In the genomic region with DNA sequence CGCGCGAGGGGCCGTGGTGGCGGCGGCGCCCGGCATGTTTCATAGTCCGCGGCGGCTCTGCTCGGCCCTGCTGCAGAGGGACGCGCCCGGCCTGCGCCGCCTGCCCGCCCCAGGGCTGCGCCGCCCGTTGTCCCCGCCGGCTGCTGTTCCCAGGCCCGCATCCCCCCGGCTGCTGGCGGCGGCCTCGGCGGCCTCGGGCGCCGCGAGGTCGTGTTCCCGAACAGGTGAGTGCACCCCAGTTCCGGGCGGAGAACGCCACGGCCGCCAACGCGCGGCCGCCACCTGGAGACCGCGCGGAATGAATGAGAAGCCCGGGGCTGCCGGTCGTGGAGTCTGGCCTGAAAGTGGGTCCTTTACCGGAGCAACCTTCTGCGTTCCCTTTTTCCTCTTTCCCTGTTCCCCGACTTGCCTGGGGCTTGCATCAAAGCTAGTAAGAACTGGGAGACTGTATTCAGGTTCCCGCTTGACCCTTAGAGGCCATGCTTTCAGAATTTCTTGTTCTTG, we compare ENCODE assay signal across 8 cellular contexts. TPM values are rescaled to one million over a fixed set of nuclear protein-coding genes. Genes with fewer than 3 reads are reported as not detected.
DNase-seq lines count a peak whose midpoint lies in the region; ATAC-seq, FAIRE-seq and TF ChIP-seq lines count a peak whose summit lies in the region.

No MANE protein-coding gene starts in this region.

- H2AFZ ChIP-seq in HepG2 (ENCODE audit: low read length) = no peak overlapping the region

- H3K27ac Mint-ChIP-seq in CD14-positive monocyte = peak overlapping the region; percentile 90 to 98 (median 94)
- H3K27ac Mint-ChIP-seq in T-helper 1 cell treated with Interleukin-12 subunit alpha and Interleukin-12 subunit beta and Interleukin-4 antibody, amounts not matched to agents 30 μg/mL and 1 μg/mL, for 36 hours = peak overlapping the region; percentile 87

- peak overlapping the region; percentile 81 for H3K9ac ChIP-seq in HepG2 (ENCODE audit: insufficient read depth, low read depth, low read length)

- intact Hi-C loops in CD14-positive monocyte (cut with micrococcal nuclease) (loop anchor here (5.0 to 10.0 kb wide), 5 partner anchors 34 to 1079 kb away; no protein-coding TSS in a partner anchor), HepG2 (cut with micrococcal nuclease; ENCODE audit: unreplicated experiment) (loop anchor here (2.0 to 5.0 kb wide), 2 partner anchors 75 to 286 kb away; a partner anchor contains a TSS)

- CTCF ChIA-PET in HepG2 (lab: Yijun Ruan, JAX; ENCODE audit: low intra/inter-chr PET ratio, low total read pairs) = no interaction called here

- H3K4me3 Mint-ChIP-seq in CD14-positive monocyte = peak overlapping the region; percentile 95
- peak overlapping the region; percentile 86 for H3K4me3 Mint-ChIP-seq in T-helper 1 cell treated with Interleukin-12 subunit alpha and Interleukin-12 subunit beta and Interleukin-4 antibody, amounts not matched to agents 30 μg/mL and 1 μg/mL, for 36 hours

- WGBS in HepG2 (ENCODE audit: low lambda C conversion rate) = 0% methylated on average over 9 of the region's 54 CpGs

- TSS peak; percentile 47 for BruUV-seq in HepG2 (replicated peaks; lab: Mats Ljungman, UMichigan)

- H3K27me3 ChIP-seq in HepG2 (ENCODE audit: control insufficient read depth in 1 of 2, insufficient read depth in 2 of 2, low read length in 2 of 2) = no peaks in the 10 kb centered on the region; a peak in 1 of 5 replicates

- TF ChIP-seq POLR2A in HepG2 (IDR thresholded peaks at IDR 0.05; ENCODE audit: insufficient read depth in 1 of 2, low read depth in 2 of 2, low read length in 2 of 2) = no peak

- FAIRE-seq in GM19239 (lab: Jason Lieb, UNC) (peak; percentile 58), HepG2 (lab: Jason Lieb, UNC) (no peak)

- TF ChIP-seq CTCF in CD14-positive monocyte (IDR thresholded peaks at IDR 0.05) = no peak
- TF ChIP-seq CTCF in HepG2 (CRISPR knock-in tag; IDR thresholded peaks at IDR 0.05) = peak; percentile 34; the same call in 1 of the 2 replicates

- TF ChIP-seq RAD21 in HepG2 (CRISPR knock-in tag; IDR thresholded peaks at IDR 0.05) = peak; percentile 5; the same call in 1 of the 2 replicates

- no peaks in the 10 kb centered on the region for H3K9me3 Mint-ChIP-seq in CD14-positive monocyte
- H3K9me3 Mint-ChIP-seq in T-helper 1 cell treated with Interleukin-12 subunit alpha and Interleukin-12 subunit beta and Interleukin-4 antibody, amounts not matched to agents 30 μg/mL and 1 μg/mL, for 36 hours = no peaks in the 10 kb centered on the region

- in situ Hi-C loops in HepG2 (cut with HindIII; ENCODE audit: extremely low pct_ligation_motif_present, low pct_unique_long_range_greater_than_20kb) = no loop called here

- peaks cover 16% of the 10 kb centered on the region for H4K20me1 ChIP-seq in HepG2 (ENCODE audit: insufficient read depth, low read length)

- H3K4me1 ChIP-seq in HepG2 (ENCODE audit: insufficient read depth, low read length) = peaks cover 58% of the 10 kb centered on the region

- H3K4me3 ChIP-seq in HepG2 (replicated peaks in 1 of 3; ENCODE audit: insufficient read depth in 1 of 3, low read depth in 2 of 3, low read length in 3 of 3) = peak overlapping the region; percentile 79 to 90 (median 81)

- DNase-seq in CD14-positive monocyte (ENCODE audit: low spot score) (no peak), GM19239 (ENCODE audit: insufficient read length, low spot score) (peak; percentile 23), caudate nucleus (lab: John Stamatoyannopoulos, UW) (peak in 32 of 61 donors; percentile 15 to 74 (median 45)), HepG2 (ENCODE audit: low spot score) (peak; percentile 12)
- peak; percentile 47 to 49 for DNase-seq in stimulated activated CD4-positive, alpha-beta T cell treated with anti-CD3 and anti-CD28 coated beads, Interleukin-4, amount 100 ng/mL, for 4 hours

- no peaks in the 10 kb centered on the region for H3K9me3 ChIP-seq in HepG2 (ENCODE audit: low read length)

- H3K36me3 ChIP-seq in HepG2 (replicated peaks in 1 of 2; ENCODE audit: control insufficient read depth in 1 of 2, insufficient read depth in 2 of 2, low read length in 2 of 2) = peaks cover 0 to 2% of the 10 kb centered on the region in 2 experiments; a peak in 1 of 5 replicates

- peak overlapping the region; percentile 93 for H3K4me2 ChIP-seq in HepG2 (ENCODE audit: low read depth, low read length)

- POLR2A ChIA-PET in HepG2 (lab: Yijun Ruan, JAX) = interaction anchor here (0.7 to 1.7 kb wide), 6 partner anchors 67 to 913 kb away, joined by 3 to 7 read pairs (median 4); a partner anchor contains a TSS

- H3K79me2 ChIP-seq in HepG2 (ENCODE audit: insufficient read depth, low read length) = peaks cover 43% of the 10 kb centered on the region

- TF ChIP-seq EP300 in HepG2 (IDR thresholded peaks at IDR 0.05; ENCODE audit: low read depth in 2 of 2, low read length in 2 of 2) = no peak
- no peak for TF ChIP-seq EP300 in HepG2 (CRISPR knock-in tag; IDR thresholded peaks at IDR 0.05; ENCODE audit: borderline replicate concordance)

- peaks cover 57% of the 10 kb centered on the region for H3K4me1 Mint-ChIP-seq in CD14-positive monocyte
- peaks cover 28% of the 10 kb centered on the region for H3K4me1 Mint-ChIP-seq in T-helper 1 cell treated with Interleukin-12 subunit alpha and Interleukin-12 subunit beta and Interleukin-4 antibody, amounts not matched to agents 30 μg/mL and 1 μg/mL, for 36 hours (ENCODE audit: low read depth)

- H3K27ac ChIP-seq in caudate nucleus (ENCODE audit: low read depth, low read length) (peak overlapping the region; percentile 90), HepG2 (ENCODE audit: extremely low read length, insufficient read depth, low read length) (peak overlapping the region; percentile 85)

- peaks cover 0 to 3% (median 0%) of the 10 kb centered on the region in 3 donors for H3K27me3 Mint-ChIP-seq in CD14-positive monocyte (ENCODE audit: low read depth in 3 of 3)
- H3K27me3 Mint-ChIP-seq in T-helper 1 cell treated with Interleukin-12 subunit alpha and Interleukin-12 subunit beta and Interleukin-4 antibody, amounts not matched to agents 30 μg/mL and 1 μg/mL, for 36 hours (ENCODE audit: low read depth) = no peaks in the 10 kb centered on the region

- peaks cover 4 to 5% of the 10 kb centered on the region in 2 donors for H3K36me3 Mint-ChIP-seq in CD14-positive monocyte
- peaks cover 10% of the 10 kb centered on the region for H3K36me3 Mint-ChIP-seq in T-helper 1 cell treated with Interleukin-12 subunit alpha and Interleukin-12 subunit beta and Interleukin-4 antibody, amounts not matched to agents 30 μg/mL and 1 μg/mL, for 36 hours (ENCODE audit: low read depth)

- ATAC-seq in HG03432 (IDR thresholded peaks at IDR 0.05; ENCODE audit: unreplicated experiment) (peak; percentile 38), HepG2 (peak; percentile 33), HG03571 (IDR thresholded peaks at IDR 0.05; ENCODE audit: unreplicated experiment) (no peak)

TF ChIP-seq in HepG2, 621 proteins besides CTCF, POLR2A, EP300 and RAD21 (continues in another document):
- TF ChIP-seq ARNTL (CRISPR knock-in tag; IDR thresholded peaks at IDR 0.05) (no peak), ZNF446 (CRISPR knock-in tag; IDR thresholded peaks at IDR 0.05) (no peak), ZNF160 (CRISPR knock-in tag; IDR thresholded peaks at IDR 0.05) (no peak; the same call in 1 of the 2 replicates), GTF3A (CRISPR knock-in tag; conservative IDR thresholded peaks at IDR 0.05) (no peak), RNF2 (conservative IDR thresholded peaks at IDR 0.05; ENCODE audit: low read depth) (0 out of 2 replicates have a peak, but pooled peaks have one; percentile 20), ZFAT (CRISPR knock-in tag; conservative IDR thresholded peaks at IDR 0.05) (0 out of 2 replicates have a peak, but pooled peaks have one; percentile 5), ZSCAN20 (CRISPR knock-in tag; IDR thresholded peaks at IDR 0.05; ENCODE audit: borderline replicate concordance) (no peak), ZNF510 (CRISPR knock-in tag; IDR thresholded peaks at IDR 0.05; ENCODE audit: low read depth) (no peak), ZNF772 (CRISPR knock-in tag; IDR thresholded peaks at IDR 0.05) (0 out of 2 replicates have a peak, but pooled peaks have one; percentile 8)
- TF ChIP-seq, protein P1, sequence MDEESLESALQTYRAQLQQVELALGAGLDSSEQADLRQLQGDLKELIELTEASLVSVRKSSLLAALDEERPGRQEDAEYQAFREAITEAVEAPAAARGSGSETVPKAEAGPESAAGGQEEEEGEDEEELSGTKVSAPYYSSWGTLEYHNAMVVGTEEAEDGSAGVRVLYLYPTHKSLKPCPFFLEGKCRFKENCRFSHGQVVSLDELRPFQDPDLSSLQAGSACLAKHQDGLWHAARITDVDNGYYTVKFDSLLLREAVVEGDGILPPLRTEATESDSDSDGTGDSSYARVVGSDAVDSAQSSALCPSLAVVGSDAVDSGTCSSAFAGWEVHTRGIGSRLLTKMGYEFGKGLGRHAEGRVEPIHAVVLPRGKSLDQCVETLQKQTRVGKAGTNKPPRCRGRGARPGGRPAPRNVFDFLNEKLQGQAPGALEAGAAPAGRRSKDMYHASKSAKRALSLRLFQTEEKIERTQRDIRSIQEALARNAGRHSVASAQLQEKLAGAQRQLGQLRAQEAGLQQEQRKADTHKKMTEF (CRISPR knock-in tag; IDR thresholded peaks at IDR 0.05) = no peak

RNA-seq across cellular contexts. Expression of a gene that starts 0.4 kb away (rescaled TPM):
- under 1 TPM; 0.54 to 0.89 TPM for polyA plus RNA-seq in CD14-positive monocyte
- 11.0 and 13.1 TPM in 2 replicates for total RNA-seq in HepG2 (2016; rRNA removed; fragmentation: Illumina TruSeq; extraction: Trizol)
- total RNA-seq in HepG2 (2016; cell fraction: cytosol; rRNA removed; fragmentation: Illumina TruSeq; extraction: Trizol; ENCODE audit: low read depth) = 7.4 and 7.7 TPM in 2 replicates
- total RNA-seq in HepG2 (2016; cell fraction: insoluble cytoplasmic fraction; rRNA removed; fragmentation: Illumina TruSeq; extraction: Trizol) = 10.6 and 11.4 TPM in 2 replicates
- 8.1 and 8.3 TPM in 2 replicates for total RNA-seq in HepG2 (2016; cell fraction: membrane; rRNA removed; fragmentation: Illumina TruSeq; extraction: Trizol)
- 6.7 and 7.6 TPM in 2 replicates for total RNA-seq in HepG2 (2016; cell fraction: nucleus; rRNA removed; fragmentation: Illumina TruSeq; extraction: Trizol)
- 3.5 and 3.6 TPM in 2 replicates for polyA plus RNA-seq in HepG2 (2011; rRNA removed)
- polyA plus RNA-seq in HepG2 (2011; cell fraction: cytosol; rRNA removed) = 1.7 and 1.8 TPM in 2 replicates
- polyA plus RNA-seq in HepG2 (2011; cell fraction: nucleus; rRNA removed) = 3.6 and 4.8 TPM in 2 replicates
- 5.3 and 6.0 TPM in 2 replicates for polyA plus RNA-seq in HepG2 (2012)
- polyA plus RNA-seq in HepG2 (2016; cell fraction: cytosol; fragmentation: Illumina TruSeq; extraction: Trizol; ENCODE audit: low read depth) = 0.45 and 0.55 TPM in 2 replicates
- 6.1 and 6.3 TPM in 2 replicates for polyA plus RNA-seq in HepG2 (2016; cell fraction: insoluble cytoplasmic fraction; fragmentation: Illumina TruSeq; extraction: Trizol; ENCODE audit: low read depth)
- 1.7 and 2.1 TPM in 2 replicates for polyA plus RNA-seq in HepG2 (2016; cell fraction: membrane; fragmentation: Illumina TruSeq; extraction: Trizol; ENCODE audit: low read depth)
- 7.9 and 8.0 TPM in 2 replicates for polyA plus RNA-seq in HepG2 (2016; cell fraction: nucleus; fragmentation: Illumina TruSeq; extraction: Trizol; ENCODE audit: insufficient read depth, low read depth)
- polyA minus RNA-seq in HepG2 (2011; rRNA and poly(A)+ RNA removed; ENCODE audit: low replicate concordance) = 9.5 and 10.1 TPM in 2 replicates
- 11.4 and 14.6 TPM in 2 replicates for polyA minus RNA-seq in HepG2 (2011; cell fraction: cytosol; rRNA and poly(A)+ RNA removed)
- polyA minus RNA-seq in HepG2 (2011; cell fraction: nucleus; rRNA and poly(A)+ RNA removed) = 6.4 and 12.3 TPM in 2 replicates
